In genomic region chr22:19745155-19746133, GRCh38 we compare ENCODE assay signal across 1 cellular context.
TF ChIP-seq lines count a peak whose summit lies in the region.

No MANE protein-coding gene starts in this region.

TF ChIP-seq in endothelial cell of umbilical vein, 7 proteins besides CTCF, POLR2A, EP300 and RAD21:
- TF ChIP-seq MAX (IDR thresholded peaks at IDR 0.05; ENCODE audit: insufficient read depth, insufficient read length) (no peak), EZH2 (IDR thresholded peaks at IDR 0.05; ENCODE audit: borderline replicate concordance, low read depth, low read length, severe bottlenecking) (no peak), POLR2AphosphoS5 (IDR thresholded peaks at IDR 0.05; ENCODE audit: insufficient read depth, low read depth, low read length) (no peak), GATA2 (IDR thresholded peaks at IDR 0.05; ENCODE audit: insufficient read depth, insufficient read length, low read depth, low read length) (no peak)
